ENCODE assay signal across 12 cellular contexts in the genomic region with DNA sequence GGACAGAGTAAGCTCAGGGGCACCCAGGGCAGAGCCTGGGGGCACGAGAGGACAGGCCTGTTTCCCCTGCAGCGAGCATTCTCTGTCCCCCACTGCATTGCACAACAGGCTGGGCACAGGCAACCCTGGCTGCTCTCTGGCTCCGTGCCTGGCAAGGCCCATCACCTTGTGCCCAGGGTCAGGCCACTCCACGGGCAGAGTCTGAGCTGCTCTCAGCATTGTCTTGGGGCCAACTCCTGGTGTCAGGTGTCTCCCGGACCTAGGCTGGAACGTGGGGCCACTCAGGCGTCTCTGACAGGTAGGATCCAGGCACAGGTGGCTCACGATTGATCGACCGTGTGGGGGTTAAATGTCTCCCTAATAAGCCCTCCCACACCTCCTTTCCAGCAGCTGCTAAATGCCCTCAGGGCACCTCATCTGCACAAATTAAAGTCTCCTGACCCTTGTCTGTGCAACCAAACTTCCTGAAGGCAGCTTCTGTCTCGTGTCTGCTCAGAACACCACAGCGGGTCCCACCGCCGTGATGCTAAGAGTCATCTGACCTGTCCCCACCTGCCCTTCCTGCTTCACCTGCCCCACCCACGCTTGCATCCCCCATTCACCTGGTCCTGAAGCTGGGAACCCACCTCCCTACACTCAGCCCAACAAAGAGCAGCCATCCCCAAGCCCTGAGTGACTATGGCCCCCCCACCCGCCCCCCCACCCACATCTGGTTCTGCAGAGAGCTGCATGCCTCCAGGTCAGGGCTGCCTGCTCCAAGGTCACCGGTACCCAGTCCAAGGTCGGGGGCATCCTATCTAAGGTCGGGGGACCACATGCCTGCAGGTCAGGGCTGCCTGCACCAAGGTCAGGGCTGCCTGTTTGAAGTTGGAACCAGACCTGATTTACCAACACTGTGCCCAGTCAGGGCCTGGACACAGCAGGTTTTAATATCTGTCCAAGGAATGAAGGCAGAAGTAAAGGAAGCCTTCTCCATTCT.
A peak's percentile ranks its signal among the peaks of the same experiment; 100 is the strongest.
DNase-seq lines count a peak whose midpoint lies in the region; ATAC-seq, FAIRE-seq and TF ChIP-seq lines count a peak whose summit lies in the region.
"Had no signal": no experiment of that assay in that cellular context is flagged by ENCODE, and none has a peak within 500 bp of the region (broad histone marks: within the 10 kb centered on the region; RNA-seq: fewer than 3 reads in every experiment).

No MANE protein-coding gene starts in this region.

- no peaks in the 10 kb centered on the region for H4K20me1 ChIP-seq in mammary epithelial cell (ENCODE audit: insufficient read depth, low read length)

- no peak overlapping the region for H3K56ac ChIP-seq in mesendoderm (ENCODE audit: low read length)

- TF ChIP-seq CTCF in mammary epithelial cell (conservative IDR thresholded peaks at IDR 0.05 in 1 of 2, IDR thresholded peaks at IDR 0.05 in 1 of 2; ENCODE audit: extremely low read depth in 1 of 2, insufficient read depth in 1 of 2, low read depth in 1 of 2, low read length in 2 of 2) (no peak), liver (IDR thresholded peaks at IDR 0.05; ENCODE audit: low read depth, low read length, missing input control) (no peak)

- no peak overlapping the region for H4K5ac ChIP-seq in mesendoderm (ENCODE audit: low read length)

- H3K4me2 ChIP-seq in mammary epithelial cell (ENCODE audit: insufficient read depth, low read depth, low read length) (peak overlapping the region; percentile 78), mesendoderm (ENCODE audit: low read length) (no peak overlapping the region)

- no peaks in the 10 kb centered on the region for H3K79me1 ChIP-seq in mesendoderm (ENCODE audit: low read length)

- dilution Hi-C loops in mammary epithelial cell (cut with HindIII; ENCODE audit: low sequenced_read_pairs) = no loop called here

- H3K79me2 ChIP-seq in mammary epithelial cell (ENCODE audit: insufficient read depth, low read length) (no peaks in the 10 kb centered on the region), mesendoderm (ENCODE audit: control insufficient read depth, insufficient read depth, low read length) (no peaks in the 10 kb centered on the region)

- no peak for TF ChIP-seq POLR2A in GM12892 (IDR thresholded peaks at IDR 0.05; ENCODE audit: low read depth, low read length)

- no peak for FAIRE-seq in GM12892 (lab: Jason Lieb, UNC)

- H3K18ac ChIP-seq in mesendoderm (ENCODE audit: low read length) = no peak overlapping the region

- no peak for ATAC-seq in HG02642 (IDR thresholded peaks at IDR 0.05; ENCODE audit: poor library complexity, unreplicated experiment)

- no peak overlapping the region for H2AK5ac ChIP-seq in mesendoderm (ENCODE audit: low read length)

- H3K27me3 ChIP-seq in mammary epithelial cell (ENCODE audit: insufficient read depth, low read length) (no peaks in the 10 kb centered on the region), liver (ENCODE audit: control insufficient read depth in 4 of 4, insufficient read depth in 4 of 4, low read length in 3 of 4) (no peaks in the 10 kb centered on the region), mesendoderm (ENCODE audit: insufficient read depth, low read length, poor library complexity) (no peaks in the 10 kb centered on the region)

- BruUV-seq in mammary epithelial cell (replicated peaks; lab: Mats Ljungman, UMichigan) = no TSS peak

- peak overlapping the region; percentile 75 for H3K27ac ChIP-seq in mammary epithelial cell (ENCODE audit: insufficient read depth, low read depth, low read length)
- H3K27ac ChIP-seq in liver (ENCODE audit: low read depth in 1 of 2, low read length in 2 of 2) = peak overlapping the region; percentile 39 to 63
- peak overlapping the region; percentile 59 for H3K27ac ChIP-seq in temporal lobe (ENCODE audit: low read depth, low read length)
- no peak overlapping the region for H3K27ac ChIP-seq in mesendoderm (ENCODE audit: low read depth, low read length)

- H3K4ac ChIP-seq in mesendoderm (ENCODE audit: low read depth, low read length) = no peak overlapping the region

- no peaks in the 10 kb centered on the region for H3K9me3 ChIP-seq in mammary epithelial cell (replicated peaks; ENCODE audit: insufficient read depth, low read length)
- H3K9me3 ChIP-seq in liver (ENCODE audit: control insufficient read depth in 4 of 4, low read length in 3 of 4) = no peaks in the 10 kb centered on the region

- no peaks in the 10 kb centered on the region for H3K36me3 ChIP-seq in mammary epithelial cell (ENCODE audit: insufficient read depth, low read length)
- no peaks in the 10 kb centered on the region for H3K36me3 ChIP-seq in liver (ENCODE audit: control insufficient read depth in 4 of 4, insufficient read depth in 3 of 4, low read depth in 1 of 4, low read length in 3 of 4)
- H3K36me3 ChIP-seq in mesendoderm (ENCODE audit: control insufficient read depth, insufficient read depth, low read length) = no peaks in the 10 kb centered on the region

- H3K9ac ChIP-seq in mammary epithelial cell (ENCODE audit: insufficient read depth, low read length) (peak overlapping the region; percentile 38), liver (ENCODE audit: low read depth in 1 of 2, low read length in 2 of 2) (no peak overlapping the region), mesendoderm (ENCODE audit: low read length) (no peak overlapping the region)

- WGBS in mammary epithelial cell (ENCODE audit: low coverage, missing lambda C conversion rate) = 85% methylated on average over 13 of the region's 19 CpGs
- WGBS in liver = 44% methylated on average over 19 of the region's 19 CpGs
- WGBS in mesendoderm (ENCODE audit: extremely low coverage, insufficient coverage, low lambda C conversion rate) = no CpG with 5 or more reads among the region's 19 CpGs

- H3K4me3 ChIP-seq in mammary epithelial cell (replicated peaks in 1 of 3; ENCODE audit: insufficient read depth in 1 of 3, low read depth in 2 of 3, low read length in 3 of 3) (no peak overlapping the region), liver (ENCODE audit: low read depth in 1 of 3, low read length in 3 of 3) (no peak overlapping the region), mesendoderm (ENCODE audit: low read length) (no peak overlapping the region)

- H3K4me1 ChIP-seq in mammary epithelial cell (ENCODE audit: insufficient read depth, low read length) (peaks cover 26% of the 10 kb centered on the region), liver (ENCODE audit: control insufficient read depth in 4 of 4, insufficient read depth in 4 of 4, low read length in 3 of 4) (peaks cover 8 to 24% (median 19%) of the 10 kb centered on the region in 4 donors), mesendoderm (ENCODE audit: control insufficient read depth, low read depth, low read length) (no peaks in the 10 kb centered on the region)

- H4K8ac ChIP-seq in mesendoderm (ENCODE audit: low read depth, low read length) = no peak overlapping the region

- no peak overlapping the region for H2BK120ac ChIP-seq in mesendoderm (ENCODE audit: low read depth, low read length)

- in situ Hi-C loops in mammary epithelial cell (cut with MboI; ENCODE audit: low sequenced_read_pairs in 2 of 2) = no loop called here

- DNase-seq in NCI-H1105 (lab: John Stamatoyannopoulos, UW) (peak; percentile 27), mammary epithelial cell (no peak), GM12892 (ENCODE audit: insufficient read length) (no peak), mesendoderm (no peak), AG20443 (ENCODE audit: low spot score) (no peak)
- DNase-seq: activated CD4-positive, alpha-beta T cell treated with anti-CD3 and anti-CD28 coated beads, Interleukin-2, amount 10 ng/mL, durations not matched to agents 24 days and 14 days; activated naive CD4-positive, alpha-beta T cell; effector CD4-positive, alpha-beta T cell; NCI-H446 had no signal

- CTCF ChIA-PET in mammary epithelial cell (lab: Charles Lee; ENCODE audit: low non-redundant PET) = no interaction called here

- no peak overlapping the region for H3K23ac ChIP-seq in mesendoderm (ENCODE audit: low read length)

- intact Hi-C loops in mammary epithelial cell (cut with micrococcal nuclease) = no loop called here

- no peak overlapping the region for H2BK5ac ChIP-seq in mesendoderm (ENCODE audit: low read length)

- no peak overlapping the region for H2BK15ac ChIP-seq in mesendoderm (replicated peaks; ENCODE audit: low read depth)

- peak overlapping the region; percentile 74 for H2AFZ ChIP-seq in mammary epithelial cell (ENCODE audit: low read depth, low read length)

- TF ChIP-seq RAD21 in liver (IDR thresholded peaks at IDR 0.05) = no peak

TF ChIP-seq in liver, 16 proteins besides CTCF, POLR2A, EP300 and RAD21:
- TF ChIP-seq SP1 (IDR thresholded peaks at IDR 0.05) = peak; percentile 41
- TF ChIP-seq HNF4A (conservative IDR thresholded peaks at IDR 0.05) = peak; percentile 70 to 86
- TF ChIP-seq REST (IDR thresholded peaks at IDR 0.05) = peak; percentile 40
- TF ChIP-seq RXRA (IDR thresholded peaks at IDR 0.05) = peak; percentile 93 to 98
- no peak for TF ChIP-seq GABPA (IDR thresholded peaks at IDR 0.05 in 1 of 2, conservative IDR thresholded peaks at IDR 0.05 in 1 of 2)
- TF ChIP-seq NR2F2 (IDR thresholded peaks at IDR 0.05) = peak; percentile 36
